8 cellular contexts compared by ENCODE assay signal in genomic region chr18:66495844-66496243, GRCh38.
A peak's percentile ranks its signal among the peaks of the same experiment; 100 is the strongest.
DNase-seq lines count a peak whose midpoint lies in the region; ATAC-seq and TF ChIP-seq lines count a peak whose summit lies in the region.

No MANE protein-coding gene starts in this region.

- H3K4me1 Mint-ChIP-seq in chondrocyte (ENCODE audit: low read depth), result no peaks in the 10 kb centered on the region
- H3K4me1 Mint-ChIP-seq in T-helper 2 cell treated with Interferon-gamma antibody and Interleukin-4, amounts not matched to agents 5 μg/mL and 100 μg/mL, for 36 hours (ENCODE audit: low read depth), result no peaks in the 10 kb centered on the region

- H3K36me3 Mint-ChIP-seq in chondrocyte (ENCODE audit: low read depth), result no peaks in the 10 kb centered on the region
- no peaks in the 10 kb centered on the region for H3K36me3 Mint-ChIP-seq in T-helper 2 cell treated with Interferon-gamma antibody and Interleukin-4, amounts not matched to agents 5 μg/mL and 100 μg/mL, for 36 hours (ENCODE audit: low read depth)

- DNase-seq in SIG-M5 treated with dmso at 0.1 percent for 504 hours (lab: John Stamatoyannopoulos, UW; ENCODE audit: unreplicated experiment) (peak; percentile 43), SIG-M5 (lab: John Stamatoyannopoulos, UW) (no peak), NCI-H69 (lab: John Stamatoyannopoulos, UW) (peak; percentile 91), chondrocyte (ENCODE audit: low spot score) (no peak), medulla oblongata (ENCODE audit: extremely low spot score) (peak; percentile 71), T-helper 1 cell (no peak)
- DNase-seq in T-helper 2 cell treated with Interferon-gamma antibody and Interleukin-4, amounts not matched to agents 5 μg/mL and 100 μg/mL, for 36 hours (ENCODE audit: low spot score), result no peak

- H3K27me3 Mint-ChIP-seq in chondrocyte (ENCODE audit: low read depth), result peaks cover 9% of the 10 kb centered on the region
- H3K27me3 Mint-ChIP-seq in T-helper 2 cell treated with Interferon-gamma antibody and Interleukin-4, amounts not matched to agents 5 μg/mL and 100 μg/mL, for 36 hours (ENCODE audit: low read depth), result no peaks in the 10 kb centered on the region

- H3K4me3 Mint-ChIP-seq in chondrocyte (ENCODE audit: unreplicated experiment), result no peak overlapping the region
- no peak overlapping the region for H3K4me3 Mint-ChIP-seq in T-helper 2 cell treated with Interferon-gamma antibody and Interleukin-4, amounts not matched to agents 5 μg/mL and 100 μg/mL, for 36 hours

- H3K9me3 Mint-ChIP-seq in chondrocyte (ENCODE audit: low read depth), result no peaks in the 10 kb centered on the region
- no peaks in the 10 kb centered on the region for H3K9me3 Mint-ChIP-seq in T-helper 2 cell treated with Interferon-gamma antibody and Interleukin-4, amounts not matched to agents 5 μg/mL and 100 μg/mL, for 36 hours

- no peak overlapping the region for H3K27ac Mint-ChIP-seq in chondrocyte (ENCODE audit: unreplicated experiment)
- no peak overlapping the region for H3K27ac Mint-ChIP-seq in T-helper 2 cell treated with Interferon-gamma antibody and Interleukin-4, amounts not matched to agents 5 μg/mL and 100 μg/mL, for 36 hours

- ATAC-seq in HG03558 (IDR thresholded peaks at IDR 0.05; ENCODE audit: extremely low read depth, unreplicated experiment), result peak; percentile 61

- peak; percentile 71 for TF ChIP-seq CTCF in chondrocyte (IDR thresholded peaks at IDR 0.05)

Comparison
In these comparisons a context has a peak if more than half of its experiments do, and no peak if none do; other contexts are left out.
1. DNase-seq: peak in SIG-M5 treated with dmso at 0.1 percent for 504 hours (single experiment), NCI-H69 (single experiment) and medulla oblongata (single experiment); none in SIG-M5 (single experiment), chondrocyte (single experiment), T-helper 1 cell (0 of 5) and T-helper 2 cell treated with Interferon-gamma antibody and Interleukin-4, amounts not matched to agents 5 μg/mL and 100 μg/mL, for 36 hours (single experiment).